ENCODE assay signal across 14 cellular contexts in the genomic region with DNA sequence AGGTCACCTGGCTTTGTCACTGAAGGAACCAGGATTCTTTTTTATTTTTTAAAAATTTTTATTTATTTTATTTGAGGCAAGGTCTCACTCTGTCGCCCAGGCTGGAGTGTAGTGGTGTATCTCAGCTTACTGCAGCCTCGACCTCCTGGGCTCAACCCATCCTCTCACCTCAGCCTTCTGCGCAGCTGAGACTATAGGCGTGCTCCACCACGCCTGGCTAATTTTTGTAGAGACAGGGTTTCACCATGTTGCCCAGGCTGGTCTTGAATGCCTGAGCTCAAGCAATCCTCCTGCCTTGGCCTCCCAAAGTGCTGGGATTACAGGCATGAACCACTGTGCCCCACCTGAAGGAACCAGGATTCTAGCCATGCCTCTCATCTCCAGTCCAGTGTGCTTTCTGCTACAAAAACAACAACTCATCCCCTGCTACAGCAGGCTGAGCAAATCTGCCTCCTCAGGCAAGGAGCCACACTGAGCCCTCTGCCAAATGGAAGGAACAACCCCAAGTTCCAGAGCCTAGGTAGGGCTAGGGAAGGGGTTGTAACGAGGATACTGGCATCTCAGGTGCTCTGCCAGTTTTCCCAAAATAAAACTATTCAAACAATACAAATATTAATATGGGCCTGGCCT. TPM values are rescaled to one million over a fixed set of nuclear protein-coding genes. Genes with fewer than 3 reads are reported as not detected.
A peak's percentile ranks its signal among the peaks of the same experiment; 100 is the strongest.
DNase-seq lines count a peak whose midpoint lies in the region; ATAC-seq and TF ChIP-seq lines count a peak whose summit lies in the region.
"Had no signal": no experiment of that assay in that cellular context is flagged by ENCODE, and none has a peak within 500 bp of the region (broad histone marks: within the 10 kb centered on the region; RNA-seq: fewer than 3 reads in every experiment).

No MANE protein-coding gene starts in this region.

- DNase-seq in RWPE1 (ENCODE audit: low spot score) (no peak), mesenteric fat pad (ENCODE audit: low spot score) (peak; percentile 37), substantia nigra (lab: John Stamatoyannopoulos, UW) (peak in 1 of 49 donors; percentile 17), NCI-H1092 (lab: John Stamatoyannopoulos, UW) (no peak)

- H3K27ac ChIP-seq in DOHH2 (ENCODE audit: low read depth, low read length) (peak overlapping the region; percentile 20), RWPE1 (peak overlapping the region; percentile 60), substantia nigra (ENCODE audit: low read depth, low read length, poor library complexity, severe bottlenecking) (peak overlapping the region; percentile 80)
- H3K27ac ChIP-seq: foreskin keratinocyte had no signal

- CTCF ChIA-PET in RWPE1 (lab: Yijun Ruan, JAX), result interaction anchor here (0.6 to 3.0 kb wide), 10 partner anchors 42 to 249 kb away, joined by 3 to 25 read pairs (median 4); no protein-coding TSS in a partner anchor

- H3K4me1 ChIP-seq in DOHH2 (ENCODE audit: control insufficient read depth, low read length), result peaks cover 59% of the 10 kb centered on the region

- H3K4me3 ChIP-seq in DOHH2 (ENCODE audit: low read length), result no peak overlapping the region; the same call in 1 of the 2 replicates
- H3K4me3 ChIP-seq: smooth muscle cell had no signal

- no peaks in the 10 kb centered on the region for H3K9me3 ChIP-seq in DOHH2 (ENCODE audit: control insufficient read depth, insufficient read depth, low read length)
- H3K9me3 ChIP-seq: Caco-2 had no signal

- peaks cover 38% of the 10 kb centered on the region for H3K79me2 ChIP-seq in DOHH2 (ENCODE audit: control insufficient read depth, low read length)

- peaks cover 1% of the 10 kb centered on the region; the same call in 1 of the 2 replicates for H3F3A ChIP-seq in DOHH2 (ENCODE audit: control insufficient read depth, insufficient read depth)

- no peaks in the 10 kb centered on the region for H4K20me1 ChIP-seq in DOHH2 (ENCODE audit: control insufficient read depth, insufficient read depth, low read depth, low read length)

- H3K4me2 ChIP-seq in DOHH2 (ENCODE audit: low read length), result peak overlapping the region; percentile 73
- H3K4me2 ChIP-seq: smooth muscle cell had no signal

- no peak for ATAC-seq in GM18867 (IDR thresholded peaks at IDR 0.05; ENCODE audit: unreplicated experiment)
- no peak for ATAC-seq in activated CD4-positive, CD25-positive, alpha-beta regulatory T cell treated with anti-CD3 and anti-CD28 coated beads, Interleukin-2, amount 50 U/mL, for 24 hours
- ATAC-seq in HG03196 (IDR thresholded peaks at IDR 0.05; ENCODE audit: unreplicated experiment), result no peak
- ATAC-seq: T-helper 17 cell, WTC11 had no signal

- peaks cover 21% of the 10 kb centered on the region for H3K36me3 ChIP-seq in DOHH2 (ENCODE audit: control insufficient read depth, low read length)

- TF ChIP-seq CTCF in DOHH2 (IDR thresholded peaks at IDR 0.05; ENCODE audit: low read depth, low read length, poor library complexity, severe bottlenecking) (no peak), RWPE1 (conservative IDR thresholded peaks at IDR 0.05; ENCODE audit: low read depth) (no peak)

- no peaks in the 10 kb centered on the region for H3K9me2 ChIP-seq in DOHH2 (replicated peaks; ENCODE audit: control insufficient read depth, low read length)

- POLR2A ChIA-PET in RWPE1 (lab: Yijun Ruan, JAX; ENCODE audit: low non-redundant PET), result interaction anchor here (0.6 kb wide), 1 partner anchor 241 kb away, joined by 3 read pairs; no protein-coding TSS in a partner anchor

- H3K27me3 ChIP-seq in DOHH2 (ENCODE audit: control insufficient read depth, low read length), result no peaks in the 10 kb centered on the region
- H3K27me3 ChIP-seq: foreskin keratinocyte had no signal

RNA-seq across cellular contexts. Expression of a gene that starts 2.6 kb away (rescaled TPM):
- 35.9 TPM for total RNA-seq in mesenteric fat pad

RNA-seq across cellular contexts. Expression of a gene that starts 35.4 kb away (rescaled TPM):
- total RNA-seq in mesenteric fat pad, result 5.1 TPM
- total RNA-seq: MCF 10A had no signal

RNA-seq across cellular contexts. Expression of a gene that starts 50.9 kb away (rescaled TPM):
- 65.2 TPM for total RNA-seq in mesenteric fat pad

Comparison
In these comparisons a context has a peak if more than half of its experiments do, and no peak if none do; other contexts are left out.
1. H3K27ac ChIP-seq: peak in every context shown above with its lines; median percentile 80 in substantia nigra; 60 in RWPE1; 20 in DOHH2.